Comparison of ENCODE assay signal across 32 cellular contexts in the genomic region with DNA sequence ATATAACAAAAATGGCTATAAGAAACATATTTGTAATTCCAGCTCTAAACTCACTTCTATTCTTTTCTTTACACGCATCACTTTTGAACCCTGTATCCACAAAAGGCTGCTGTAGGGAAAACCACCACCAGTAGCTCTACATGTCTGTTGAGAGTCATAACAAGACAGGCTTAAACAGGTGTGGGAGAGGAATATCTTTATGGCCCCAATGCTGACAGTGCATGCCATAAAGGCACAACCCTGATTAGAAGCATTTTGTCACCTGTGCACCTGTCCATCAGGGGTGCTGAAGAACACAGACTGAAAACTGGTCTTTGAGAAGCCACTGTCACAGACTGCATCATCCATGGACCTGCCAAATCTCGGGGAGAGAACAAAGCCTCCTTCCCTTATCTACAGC. TPM values are rescaled to one million over a fixed set of nuclear protein-coding genes. Genes with fewer than 3 reads are reported as not detected.
"Had no signal": no experiment of that assay in that cellular context is flagged by ENCODE, and none has a peak within 500 bp of the region (broad histone marks: within the 10 kb centered on the region; RNA-seq: fewer than 3 reads in every experiment).

No MANE protein-coding gene starts in this region.

- H3K27me3 ChIP-seq: esophagus squamous epithelium, heart right ventricle, neural progenitor cell, right atrium auricular region, tibial nerve, upper lobe of right lung, uterus had no signal

- H3K27ac ChIP-seq: coronary artery, esophagus squamous epithelium, heart right ventricle, lower lobe of right lung, neural progenitor cell, parathyroid adenoma, prostate gland, right atrium auricular region, thoracic aorta, tibial nerve, upper lobe of right lung, uterus had no signal

- H3K27me3 Mint-ChIP-seq: naive thymus-derived CD4-positive, alpha-beta T cell had no signal

- H3K4me2 ChIP-seq: neural progenitor cell, smooth muscle cell had no signal

- H3K79me2 ChIP-seq: parathyroid adenoma had no signal

- DNase-seq: dermis blood vessel endothelial cell; effector memory CD4-positive, alpha-beta T cell; erythroblast; esophagus squamous epithelium; foreskin melanocyte; glutamatergic neuron; heart right ventricle; hippocampal formation; kidney glomerular epithelial cell; left ventricle myocardium superior; lower lobe of right lung; naive thymus-derived CD4-positive, alpha-beta T cell; stimulated activated CD4-positive, alpha-beta T cell treated with anti-CD3 and anti-CD28 coated beads, Interleukin-12 subunit alpha, Interleukin-12 subunit beta, amount 100 ng/mL, for 4 hours; stimulated activated CD4-positive, alpha-beta T cell treated with anti-CD3 and anti-CD28 coated beads, Interleukin-1b, Interleukin-23, amount 100 ng/mL, for 48 hours; stimulated activated CD4-positive, alpha-beta T cell treated with anti-CD3 and anti-CD28 coated beads, Interleukin-4, amount 100 ng/mL, for 1 hour; stimulated activated CD8-positive, alpha-beta memory T cell treated with anti-CD3 and anti-CD28 coated beads, Interleukin-4, amount 100 ng/mL, for 48 hours; stimulated activated naive CD8-positive, alpha-beta T cell treated with anti-CD3 and anti-CD28 coated beads, Interleukin-15, Interleukin-2, amounts not matched to agents 100 U/mL and 50 U/mL, for 24 hours; upper lobe of right lung; uterus had no signal

- H3K9ac ChIP-seq: neural progenitor cell, parathyroid adenoma had no signal

- H3K4me3 Mint-ChIP-seq: mesothelial cell of epicardium; naive thymus-derived CD4-positive, alpha-beta T cell; nephron; neural progenitor cell had no signal

- H3K36me3 ChIP-seq: prostate gland, uterus had no signal

- H3K27ac Mint-ChIP-seq: mesothelial cell of epicardium, nephron had no signal

- H3K9me3 Mint-ChIP-seq: mesothelial cell of epicardium; naive thymus-derived CD4-positive, alpha-beta T cell; nephron; neural progenitor cell had no signal

- H3K4me3 ChIP-seq: coronary artery, esophagus squamous epithelium, heart right ventricle, lower lobe of right lung, neural progenitor cell, prostate gland, right atrium auricular region, smooth muscle cell, thoracic aorta, tibial nerve, upper lobe of right lung, uterus had no signal

- H3K4me1 Mint-ChIP-seq: mesothelial cell of epicardium, neural progenitor cell had no signal

- H3K4me1 ChIP-seq: esophagus squamous epithelium, lower lobe of right lung, neural progenitor cell, parathyroid adenoma, prostate gland, right atrium auricular region, tibial nerve, upper lobe of right lung, uterus had no signal

- ATAC-seq: heart right ventricle; left ventricle myocardium superior; lower lobe of right lung; naive thymus-derived CD4-positive, alpha-beta T cell; sciatic nerve; stimulated activated naive CD8-positive, alpha-beta T cell treated with anti-CD3 and anti-CD28 coated beads, Interleukin-15, Interleukin-2, amounts not matched to agents 100 U/mL and 50 U/mL, for 24 hours; upper lobe of right lung had no signal

- FAIRE-seq: endometrium, islet of Langerhans had no signal

RNA-seq across cellular contexts. Expression of gene CSPG5, which starts 11.5 kb away (rescaled TPM):
- polyA plus RNA-seq: naive thymus-derived CD4-positive, alpha-beta T cell had no signal
